8 cellular contexts compared by ENCODE assay signal in genomic region chr2:24490674-24491625, GRCh38. TPM values are rescaled to one million over a fixed set of nuclear protein-coding genes. Genes with fewer than 3 reads are reported as not detected.
DNase-seq lines count a peak whose midpoint lies in the region; ATAC-seq and TF ChIP-seq lines count a peak whose summit lies in the region.

TSS of gene NCOA1 (plus strand) at chr2:24491254. CDS start at chr2:24658678, 167,424 bp downstream.

- peaks cover 0 to 22% (median 8%) of the 10 kb centered on the region in 3 donors for H3K27me3 Mint-ChIP-seq in immature natural killer cell (ENCODE audit: low read depth in 3 of 3)

- H3K4me1 ChIP-seq in breast epithelium, result no peaks in the 10 kb centered on the region

- H3K4me3 Mint-ChIP-seq in immature natural killer cell, result peak within 1 kb of the TSS; percentile 91 to 98 (median 94)

- H3K4me3 ChIP-seq in WERI-Rb-1 (ENCODE audit: low read depth, low read length) (peak within 1 kb of the TSS; percentile 88), breast epithelium (peak within 1 kb of the TSS; percentile 81 to 91 (median 84))

- intact Hi-C loops in breast epithelium (cut with DNase I; ENCODE audit: low total_unique reads), result no loop called here

- peak; percentile 33 for TF ChIP-seq CTCF in WERI-Rb-1 (IDR thresholded peaks at IDR 0.05; ENCODE audit: low read depth, low read length)
- peak in 1 of 3 donors; percentile 27 for TF ChIP-seq CTCF in breast epithelium (IDR thresholded peaks at IDR 0.05)

- H3K36me3 Mint-ChIP-seq in immature natural killer cell, result no peaks in the 10 kb centered on the region

- H3K27ac ChIP-seq in WERI-Rb-1, result peak within 1 kb of the TSS; percentile 94
- peak within 1 kb of the TSS; percentile 92 to 99 for H3K27ac ChIP-seq in breast epithelium

- ATAC-seq in GM18868 (IDR thresholded peaks at IDR 0.05; ENCODE audit: unreplicated experiment), result peak; percentile 74
- ATAC-seq in HG03103 (IDR thresholded peaks at IDR 0.05; ENCODE audit: low read depth, unreplicated experiment), result peak; percentile 60

- TF ChIP-seq POLR2A in breast epithelium (IDR thresholded peaks at IDR 0.05), result peak; percentile 32

- DNase-seq in ACHN (peak; percentile 92), NCI-H2196 (lab: John Stamatoyannopoulos, UW; ENCODE audit: unreplicated experiment) (peak; percentile 89), WERI-Rb-1 (peak; percentile 97), breast epithelium (ENCODE audit: low spot score in 2 of 2) (peak; percentile 75 to 81), immature natural killer cell (peak; percentile 89 to 90 (median 89)), smooth muscle cell of the brain vasculature (ENCODE audit: low read depth, low spot score) (peak; percentile 56)

- H3K9me3 Mint-ChIP-seq in immature natural killer cell, result no peaks in the 10 kb centered on the region

- no peaks in the 10 kb centered on the region for H3K9me3 ChIP-seq in WERI-Rb-1 (ENCODE audit: severe bottlenecking)
- no peaks in the 10 kb centered on the region for H3K9me3 ChIP-seq in breast epithelium

- peaks cover 52 to 65% of the 10 kb centered on the region in 2 donors for H3K4me1 Mint-ChIP-seq in immature natural killer cell

- H3K27me3 ChIP-seq in WERI-Rb-1 (ENCODE audit: insufficient read depth, low read depth, severe bottlenecking), result no peaks in the 10 kb centered on the region
- no peaks in the 10 kb centered on the region for H3K27me3 ChIP-seq in breast epithelium

- in situ Hi-C loops in ACHN (cut with HindIII; ENCODE audit: low pct_ligation_motif_present, low pct_unique_long_range_greater_than_20kb, low sequenced_read_pairs), result no loop called here

- no peaks in the 10 kb centered on the region for H3K36me3 ChIP-seq in WERI-Rb-1
- H3K36me3 ChIP-seq in breast epithelium, result no peaks in the 10 kb centered on the region

- H3K27ac Mint-ChIP-seq in immature natural killer cell, result peak within 1 kb of the TSS; percentile 94 to 97 (median 96)

RNA-seq across cellular contexts. Expression of gene NCOA1, which starts in this region (rescaled TPM):
- 10 to 100 TPM; 66.4 to 83.4 (median 69.2) TPM for total RNA-seq in breast epithelium
- polyA plus RNA-seq in immature natural killer cell, result 10 to 100 TPM; 21.2 to 35.0 (median 25.6) TPM

Comparison
In these comparisons a context has a peak if more than half of its experiments do, and no peak if none do; other contexts are left out.
1. Peak in every context shown above with its lines: DNase-seq, ATAC-seq, H3K4me3 ChIP-seq and H3K27ac ChIP-seq.